ENCODE assay signal across 8 cellular contexts in the genomic region with DNA sequence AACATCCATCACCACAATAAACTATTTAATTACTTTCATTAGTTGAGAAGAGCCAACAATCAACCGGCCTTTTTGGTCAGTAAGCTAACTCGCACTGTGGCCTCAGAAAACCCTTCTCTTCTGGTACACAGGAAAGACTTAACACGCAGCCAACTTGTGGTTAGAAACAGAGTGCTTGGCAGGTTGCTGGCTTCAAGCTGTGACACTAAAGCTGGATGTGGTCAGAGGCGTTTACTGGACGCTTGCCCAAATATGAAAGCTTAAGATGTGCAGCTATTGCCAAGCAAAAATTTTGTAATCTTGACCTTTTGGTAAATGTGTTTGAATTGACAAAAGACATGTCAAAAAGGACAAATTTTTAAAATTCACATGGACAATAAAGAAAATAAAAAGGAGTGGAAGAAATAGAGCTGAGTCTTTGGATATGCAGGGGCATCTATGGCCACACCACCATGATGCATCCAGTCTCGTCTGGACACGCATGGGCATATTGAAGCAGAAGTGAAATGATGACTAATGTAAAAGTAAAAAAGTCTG. TPM values are rescaled to one million over a fixed set of nuclear protein-coding genes. Genes with fewer than 3 reads are reported as not detected.
DNase-seq lines count a peak whose midpoint lies in the region; ATAC-seq and TF ChIP-seq lines count a peak whose summit lies in the region.

No MANE protein-coding gene starts in this region.

- ATAC-seq in GM21390 (IDR thresholded peaks at IDR 0.05; ENCODE audit: unreplicated experiment) = peak; percentile 71

- H3K9me3 ChIP-seq in left ventricle myocardium inferior (replicated peaks) = no peaks in the 10 kb centered on the region
- H3K9me3 ChIP-seq in thyroid gland = no peaks in the 10 kb centered on the region

- WGBS in thyroid gland, 2 donors = 67 to 79% methylated on average over 7 of the region's 7 CpGs

- intact Hi-C loops in left ventricle myocardium inferior (cut with micrococcal nuclease) = no loop called here
- intact Hi-C loops in thyroid gland (cut with DNase I) = no loop called here

- TF ChIP-seq CTCF in left ventricle myocardium inferior (IDR thresholded peaks at IDR 0.05; ENCODE audit: borderline replicate concordance) = no peak
- no peak for TF ChIP-seq CTCF in thyroid gland (IDR thresholded peaks at IDR 0.05)

- H3K4me1 ChIP-seq in left ventricle myocardium inferior (peaks cover 10% of the 10 kb centered on the region), thyroid gland (no peaks in the 10 kb centered on the region)

- H3K4me3 ChIP-seq in left ventricle myocardium inferior = no peak overlapping the region
- no peak overlapping the region for H3K4me3 ChIP-seq in thyroid gland (replicated peaks in 1 of 3)

- DNase-seq in DMS79 treated with DMSO at 0.1 percent for 48 hours (lab: John Stamatoyannopoulos, UW) (peak; percentile 68), HT1080 (ENCODE audit: low read depth) (peak; percentile 84), SW480 (ENCODE audit: low spot score) (peak; percentile 70), left ventricle myocardium inferior (peak; percentile 56), thyroid gland (peak; percentile 20 to 22), NCI-H1694 (lab: John Stamatoyannopoulos, UW) (no peak)
- no peak for DNase-seq in activated CD4-positive, CD25-positive, alpha-beta regulatory T cell treated with anti-CD3 and anti-CD28 coated beads, Interleukin-2, amount 50 U/mL, for 72 hours

- TF ChIP-seq POLR2A in thyroid gland (IDR thresholded peaks at IDR 0.05) = no peak

- H3K27ac ChIP-seq in left ventricle myocardium inferior (replicated peaks) (no peak overlapping the region), thyroid gland (no peak overlapping the region)

- H3K36me3 ChIP-seq in left ventricle myocardium inferior (no peaks in the 10 kb centered on the region), thyroid gland (no peaks in the 10 kb centered on the region)

- H3K27me3 ChIP-seq in left ventricle myocardium inferior (ENCODE audit: low read depth) (no peaks in the 10 kb centered on the region), thyroid gland (no peaks in the 10 kb centered on the region)

RNA-seq across cellular contexts. Expression of a gene that starts 2.6 kb away (rescaled TPM):
- total RNA-seq in HT1080 (2014; rRNA removed; shearing (Covaris generic)) = not detected in 2 replicates
- polyA plus RNA-seq in HT1080 (2015; cell fraction: cytosol; rRNA removed) = not detected in 2 replicates
- 0.10 and 0.84 TPM in 2 replicates for polyA plus RNA-seq in HT1080 (2015; cell fraction: nucleus; rRNA removed)
- total RNA-seq in left ventricle myocardium inferior (0.36 TPM), thyroid gland (1 to 10 TPM; 1.1 to 6.4 (median 3.8) TPM)

RNA-seq across cellular contexts. Expression of a gene that starts 17.1 kb away (rescaled TPM):
- total RNA-seq in HT1080 (2014; rRNA removed; shearing (Covaris generic)) = not detected in 2 replicates
- polyA plus RNA-seq in HT1080 (2015; cell fraction: cytosol; rRNA removed) = not detected in 2 replicates
- polyA plus RNA-seq in HT1080 (2015; cell fraction: nucleus; rRNA removed) = not detected in 2 replicates
- total RNA-seq in left ventricle myocardium inferior (not detected), thyroid gland (1 to 10 TPM in 1 of 4 donors, not detected in 3; 2.4 TPM)

RNA-seq across cellular contexts. Expression of a gene that starts 27.9 kb away (rescaled TPM):
- total RNA-seq in HT1080 (2014; rRNA removed; shearing (Covaris generic)) = not detected in 2 replicates
- not detected in 2 replicates for polyA plus RNA-seq in HT1080 (2015; cell fraction: cytosol; rRNA removed)
- polyA plus RNA-seq in HT1080 (2015; cell fraction: nucleus; rRNA removed) = not detected in 2 replicates
- total RNA-seq in left ventricle myocardium inferior (not detected), thyroid gland (not detected)

RNA-seq across cellular contexts. Expression of a gene that starts 43.3 kb away (rescaled TPM):
- total RNA-seq in HT1080 (2014; rRNA removed; shearing (Covaris generic)) = not detected in 2 replicates
- polyA plus RNA-seq in HT1080 (2015; cell fraction: cytosol; rRNA removed) = 0.47 and 0.57 TPM in 2 replicates
- polyA plus RNA-seq in HT1080 (2015; cell fraction: nucleus; rRNA removed) = 0.17 and 0.81 TPM in 2 replicates
- not detected for total RNA-seq in left ventricle myocardium inferior
- under 1 TPM in 3 of 4 donors, not detected in 1; 0.33 to 0.98 (median 0.54) TPM for total RNA-seq in thyroid gland

Comparison
In these comparisons a context has a peak if more than half of its experiments do, and no peak if none do; other contexts are left out.
1. DNase-seq: peak in DMS79 treated with DMSO at 0.1 percent for 48 hours (single experiment), HT1080 (single experiment), SW480 (single experiment), left ventricle myocardium inferior (single experiment) and thyroid gland (2 of 2); none in NCI-H1694 (single experiment) and activated CD4-positive, CD25-positive, alpha-beta regulatory T cell treated with anti-CD3 and anti-CD28 coated beads, Interleukin-2, amount 50 U/mL, for 72 hours (single experiment).